ENCODE assay signal across 14 cellular contexts in the genomic region with DNA sequence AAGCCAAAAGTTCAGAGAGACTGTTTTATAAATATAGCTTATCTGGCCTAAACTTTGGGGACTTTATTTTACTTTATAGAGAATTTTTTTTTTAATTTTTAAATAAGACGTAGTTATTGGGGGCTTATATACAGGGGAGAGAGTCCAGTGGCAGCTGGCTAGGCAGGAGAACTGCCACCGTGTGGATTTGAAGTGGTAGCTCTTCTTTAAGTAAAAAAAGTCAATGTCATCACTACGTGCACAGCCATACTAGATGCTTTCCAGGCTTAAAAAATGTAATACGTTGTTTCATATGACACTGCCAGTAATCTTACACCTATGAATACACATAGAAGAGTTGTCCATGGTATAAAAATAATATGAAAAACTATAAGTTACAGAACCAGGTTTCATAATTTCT.
A peak's percentile ranks its signal among the peaks of the same experiment; 100 is the strongest.
DNase-seq lines count a peak whose midpoint lies in the region; ATAC-seq lines count a peak whose summit lies in the region.
"Had no signal": no experiment of that assay in that cellular context is flagged by ENCODE, and none has a peak within 500 bp of the region (broad histone marks: within the 10 kb centered on the region; RNA-seq: fewer than 3 reads in every experiment).

No MANE protein-coding gene starts in this region.

- H3K27ac Mint-ChIP-seq in memory B cell: peak overlapping the region; percentile 17
- peak overlapping the region; percentile 56 for H3K27ac Mint-ChIP-seq in stimulated activated memory B cell treated with anti-CD40 and anti-IgM and Interleukin-4, amounts not matched to agents 10 μg/mL and 1 μg/mL and 100 μg/mL, for 72 hours

- no peaks in the 10 kb centered on the region for H3K27me3 Mint-ChIP-seq in memory B cell
- H3K27me3 Mint-ChIP-seq in stimulated activated memory B cell treated with anti-CD40 and anti-IgM and Interleukin-4, amounts not matched to agents 10 μg/mL and 1 μg/mL and 100 μg/mL, for 72 hours: no peaks in the 10 kb centered on the region
- H3K27me3 Mint-ChIP-seq: CD4-positive, alpha-beta memory T cell had no signal

- no peak overlapping the region for H3K4me3 Mint-ChIP-seq in memory B cell
- H3K4me3 Mint-ChIP-seq in stimulated activated memory B cell treated with anti-CD40 and anti-IgM and Interleukin-4, amounts not matched to agents 10 μg/mL and 1 μg/mL and 100 μg/mL, for 72 hours: no peak overlapping the region
- H3K4me3 Mint-ChIP-seq: CD14-positive monocyte; CD4-positive, alpha-beta memory T cell; H9 had no signal

- H3K4me1 Mint-ChIP-seq in memory B cell: peaks cover 27% of the 10 kb centered on the region
- H3K4me1 Mint-ChIP-seq in stimulated activated memory B cell treated with anti-CD40 and anti-IgM and Interleukin-4, amounts not matched to agents 10 μg/mL and 1 μg/mL and 100 μg/mL, for 72 hours: peaks cover 60% of the 10 kb centered on the region

- no peak for ATAC-seq in memory B cell (ENCODE audit: low read depth)
- ATAC-seq in stimulated activated memory B cell treated with anti-CD40 and anti-IgM and Interleukin-4, amounts not matched to agents 10 μg/mL and 1 μg/mL and 100 μg/mL, for 72 hours: no peak
- ATAC-seq in GM21723 (IDR thresholded peaks at IDR 0.05; ENCODE audit: unreplicated experiment): no peak
- ATAC-seq: A549 had no signal

- no peaks in the 10 kb centered on the region for H3K9me3 Mint-ChIP-seq in memory B cell
- no peaks in the 10 kb centered on the region for H3K9me3 Mint-ChIP-seq in stimulated activated memory B cell treated with anti-CD40 and anti-IgM and Interleukin-4, amounts not matched to agents 10 μg/mL and 1 μg/mL and 100 μg/mL, for 72 hours
- H3K9me3 Mint-ChIP-seq: CD14-positive monocyte; CD4-positive, alpha-beta memory T cell; H9 had no signal

- H3K36me3 Mint-ChIP-seq in memory B cell: peaks cover 16% of the 10 kb centered on the region
- H3K36me3 Mint-ChIP-seq in stimulated activated memory B cell treated with anti-CD40 and anti-IgM and Interleukin-4, amounts not matched to agents 10 μg/mL and 1 μg/mL and 100 μg/mL, for 72 hours: peaks cover 58% of the 10 kb centered on the region

- DNase-seq in NCI-H146 (lab: John Stamatoyannopoulos, UW) (peak; percentile 19), NCI-H146 treated with DMSO at 0.1 percent for 48 hours (lab: John Stamatoyannopoulos, UW; ENCODE audit: unreplicated experiment) (no peak), RKO (ENCODE audit: low spot score) (peak; percentile 5), memory B cell (ENCODE audit: low spot score in 2 of 2) (no peak), SIG-M5 (lab: John Stamatoyannopoulos, UW) (no peak)
- DNase-seq: CD4-positive, alpha-beta memory T cell; DMS153; DMS79 treated with DMSO at 0.1 percent for 48 hours; GF-D8; H9 had no signal

Comparison
In these comparisons a context has a peak if more than half of its experiments do, and no peak if none do; other contexts are left out.
1. DNase-seq: peak in NCI-H146 (single experiment) and RKO (single experiment); none in NCI-H146 treated with DMSO at 0.1 percent for 48 hours (single experiment), memory B cell (0 of 2) and SIG-M5 (single experiment).